8 cellular contexts compared by ENCODE assay signal in the genomic region with DNA sequence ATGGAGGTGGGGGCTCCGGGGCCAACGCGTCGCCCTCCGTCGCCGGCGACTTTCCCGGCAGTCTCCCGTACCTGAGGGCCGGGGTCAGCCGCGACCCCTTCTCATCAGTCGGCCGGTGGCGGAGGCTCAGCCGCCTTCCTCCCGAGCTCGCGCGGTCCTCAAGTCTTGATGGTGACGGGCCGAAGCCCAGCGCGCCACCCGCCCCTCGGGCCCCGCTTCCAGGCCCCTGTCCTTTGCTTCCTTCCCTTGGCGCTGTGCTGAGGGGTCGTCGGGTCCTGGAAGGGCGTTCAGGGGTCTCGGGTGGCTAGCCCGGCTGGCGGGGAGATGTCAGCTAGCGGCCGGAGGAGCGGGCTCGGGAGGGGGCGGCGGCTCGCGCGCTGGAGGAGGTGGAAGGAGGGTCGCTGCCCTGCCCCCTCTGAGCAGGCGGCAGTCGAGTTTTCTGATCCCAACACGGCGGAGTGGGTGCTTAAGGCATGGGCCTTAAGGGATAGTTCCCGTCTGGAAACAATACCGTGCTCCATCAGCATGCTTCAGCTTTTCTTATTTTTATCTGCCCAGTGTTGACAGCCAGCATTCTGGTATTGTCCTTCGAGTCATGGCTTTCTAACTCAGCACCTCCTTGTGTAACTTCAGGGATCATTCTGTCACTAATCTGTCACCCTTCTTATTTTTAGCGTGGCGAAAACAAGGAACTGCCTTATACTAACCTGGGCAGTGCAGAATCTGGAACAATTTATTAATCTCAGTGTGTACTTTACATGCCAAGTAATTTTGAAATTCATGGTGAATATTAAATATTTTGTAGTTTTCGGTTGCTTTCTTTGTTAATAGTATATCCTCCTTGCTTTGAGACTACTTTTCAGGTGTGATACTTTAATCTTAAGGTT. TPM values are rescaled to one million over a fixed set of nuclear protein-coding genes. Genes with fewer than 3 reads are reported as not detected.
DNase-seq lines count a peak whose midpoint lies in the region; ATAC-seq and TF ChIP-seq lines count a peak whose summit lies in the region.

No MANE protein-coding gene starts in this region.

- H3K4me1 Mint-ChIP-seq in activated CD8-positive, alpha-beta memory T cell treated with anti-CD3 and anti-CD28 coated beads, Interleukin-2, amount 10 ng/mL, durations not matched to agents 7 days and 5 days, result peaks cover 66% of the 10 kb centered on the region

- H3K27ac ChIP-seq in DOHH2 (ENCODE audit: low read depth, low read length) (peak overlapping the region; percentile 64), epithelial cell of prostate (peak overlapping the region; percentile 77), thymus (ENCODE audit: low read depth) (peak overlapping the region; percentile 69)

- TF ChIP-seq CTCF in DOHH2 (IDR thresholded peaks at IDR 0.05; ENCODE audit: low read depth, low read length, poor library complexity, severe bottlenecking) (peak; percentile 31), HFF-Myc (IDR thresholded peaks at IDR 0.05; ENCODE audit: low read depth, low read length, missing control alignments) (no peak)

- H3K9me2 ChIP-seq in DOHH2 (replicated peaks; ENCODE audit: control insufficient read depth, low read length), result no peaks in the 10 kb centered on the region

- peak overlapping the region; percentile 91 for H3K27ac Mint-ChIP-seq in activated CD8-positive, alpha-beta memory T cell treated with anti-CD3 and anti-CD28 coated beads, Interleukin-2, amount 10 ng/mL, durations not matched to agents 7 days and 5 days

- H3F3A ChIP-seq in DOHH2 (ENCODE audit: control insufficient read depth, insufficient read depth), result peaks cover 20% of the 10 kb centered on the region

- peak overlapping the region; percentile 69 for H3K4me2 ChIP-seq in DOHH2 (ENCODE audit: low read length)

- DNase-seq in HFF-Myc (ENCODE audit: extremely low read depth, low read depth) (no peak), NCI-H524 treated with DMSO at 0.1 percent for 48 hours (lab: John Stamatoyannopoulos, UW) (peak; percentile 1), epithelial cell of prostate (ENCODE audit: low read depth, low spot score) (no peak), NCI-H1048 (lab: John Stamatoyannopoulos, UW) (no peak)
- peak; percentile 51 for DNase-seq in activated CD8-positive, alpha-beta memory T cell treated with anti-CD3 and anti-CD28 coated beads, Interleukin-2, amount 10 ng/mL, durations not matched to agents 7 days and 5 days

- ATAC-seq in activated CD8-positive, alpha-beta memory T cell treated with anti-CD3 and anti-CD28 coated beads, Interleukin-2, amount 10 ng/mL, durations not matched to agents 7 days and 5 days, result no peak

- peak overlapping the region; percentile 93 for H3K4me3 Mint-ChIP-seq in activated CD8-positive, alpha-beta memory T cell treated with anti-CD3 and anti-CD28 coated beads, Interleukin-2, amount 10 ng/mL, durations not matched to agents 7 days and 5 days

- peaks cover 32% of the 10 kb centered on the region for H4K20me1 ChIP-seq in DOHH2 (ENCODE audit: control insufficient read depth, insufficient read depth, low read depth, low read length)

- H3K4me1 ChIP-seq in DOHH2 (ENCODE audit: control insufficient read depth, low read length) (peaks cover 65% of the 10 kb centered on the region), mucosa of stomach (ENCODE audit: control insufficient read depth, insufficient read depth, low read length) (peaks cover 18% of the 10 kb centered on the region), thymus (ENCODE audit: control insufficient read depth, insufficient read depth, low read length) (peaks cover 10% of the 10 kb centered on the region)

- peaks cover 3% of the 10 kb centered on the region; the same call in 1 of the 2 replicates for H3K9me3 ChIP-seq in DOHH2 (ENCODE audit: control insufficient read depth, insufficient read depth, low read length)
- H3K9me3 ChIP-seq in mucosa of stomach (ENCODE audit: control insufficient read depth, low read length), result no peaks in the 10 kb centered on the region
- no peaks in the 10 kb centered on the region for H3K9me3 ChIP-seq in thymus (ENCODE audit: control insufficient read depth)

- peaks cover 95% of the 10 kb centered on the region for H3K79me2 ChIP-seq in DOHH2 (ENCODE audit: control insufficient read depth, low read length)

- 1% methylated on average over 55 of the region's 55 CpGs for WGBS in thymus

- H3K4me3 ChIP-seq in DOHH2 (ENCODE audit: low read length), result peak overlapping the region; percentile 90
- H3K4me3 ChIP-seq in HFF-Myc (replicated peaks; ENCODE audit: low read depth, low read length), result peak overlapping the region; percentile 95
- H3K4me3 ChIP-seq in mucosa of stomach (ENCODE audit: low read length), result peak overlapping the region; percentile 54
- H3K4me3 ChIP-seq in thymus (ENCODE audit: low read length), result peak overlapping the region; percentile 76

- no peaks in the 10 kb centered on the region for H3K27me3 Mint-ChIP-seq in activated CD8-positive, alpha-beta memory T cell treated with anti-CD3 and anti-CD28 coated beads, Interleukin-2, amount 10 ng/mL, durations not matched to agents 7 days and 5 days

- H3K27me3 ChIP-seq in DOHH2 (ENCODE audit: control insufficient read depth, low read length) (no peaks in the 10 kb centered on the region), mucosa of stomach (ENCODE audit: control insufficient read depth, insufficient read depth, low read length) (no peaks in the 10 kb centered on the region), thymus (ENCODE audit: control insufficient read depth, insufficient read depth) (no peaks in the 10 kb centered on the region)

- peak overlapping the region; percentile 76 for H3K9ac ChIP-seq in mucosa of stomach (ENCODE audit: low read length)

- H3K36me3 ChIP-seq in DOHH2 (ENCODE audit: control insufficient read depth, low read length) (peaks cover 67% of the 10 kb centered on the region), mucosa of stomach (ENCODE audit: control insufficient read depth, insufficient read depth, low read length) (no peaks in the 10 kb centered on the region), thymus (ENCODE audit: control insufficient read depth, insufficient read depth) (peaks cover 3% of the 10 kb centered on the region)

- CTCF ChIA-PET in activated CD8-positive, alpha-beta memory T cell treated with anti-CD3 and anti-CD28 coated beads, Interleukin-2, amount 10 ng/mL, durations not matched to agents 7 days and 5 days (lab: Charles Lee), result interaction anchor here (0.8 to 1.9 kb wide), 5 partner anchors 13 to 136 kb away, joined by 3 to 15 read pairs (median 4); a partner anchor contains a TSS

- H3K9me3 Mint-ChIP-seq in activated CD8-positive, alpha-beta memory T cell treated with anti-CD3 and anti-CD28 coated beads, Interleukin-2, amount 10 ng/mL, durations not matched to agents 7 days and 5 days (ENCODE audit: low read depth), result no peaks in the 10 kb centered on the region

- peaks cover 28% of the 10 kb centered on the region for H3K36me3 Mint-ChIP-seq in activated CD8-positive, alpha-beta memory T cell treated with anti-CD3 and anti-CD28 coated beads, Interleukin-2, amount 10 ng/mL, durations not matched to agents 7 days and 5 days

RNA-seq across cellular contexts. Expression of a gene that starts 0.7 kb away (rescaled TPM):
- total RNA-seq in activated CD8-positive, alpha-beta memory T cell treated with anti-CD3 and anti-CD28 coated beads, Interleukin-2, amount 10 ng/mL, durations not matched to agents 7 days and 5 days, result 10 to 100 TPM; 41.5 to 56.4 TPM
- 14.1 TPM for polyA plus RNA-seq in thymus

RNA-seq across cellular contexts. Expression of a gene that starts 1.1 kb away (rescaled TPM):
- total RNA-seq in activated CD8-positive, alpha-beta memory T cell treated with anti-CD3 and anti-CD28 coated beads, Interleukin-2, amount 10 ng/mL, durations not matched to agents 7 days and 5 days, result 10 to 100 TPM; 13.2 to 19.4 TPM
- 29.0 TPM for polyA plus RNA-seq in thymus

Comparison
In these comparisons a context has a peak if more than half of its experiments do, and no peak if none do; other contexts are left out.
1. DNase-seq: peak in NCI-H524 treated with DMSO at 0.1 percent for 48 hours (single experiment) and activated CD8-positive, alpha-beta memory T cell treated with anti-CD3 and anti-CD28 coated beads, Interleukin-2, amount 10 ng/mL, durations not matched to agents 7 days and 5 days (single experiment); none in HFF-Myc (single experiment), epithelial cell of prostate (single experiment) and NCI-H1048 (single experiment).
2. Peak in every context shown above with its lines, with median percentiles within 50 percentile points of each other: H3K27ac ChIP-seq and H3K4me3 ChIP-seq.